ENCODE assay signal across 36 cellular contexts in genomic region chr3:28868897-28869296, GRCh38.
"Had no signal": no experiment of that assay in that cellular context is flagged by ENCODE, and none has a peak within 500 bp of the region (broad histone marks: within the 10 kb centered on the region; RNA-seq: fewer than 3 reads in every experiment).

No MANE protein-coding gene starts in this region.

- H3K9me3 ChIP-seq: adrenal gland had no signal

- FAIRE-seq: bronchial epithelial cell had no signal

- H3K9me3 Mint-ChIP-seq: T-helper 2 cell treated with Interferon-gamma antibody and Interleukin-4, amounts not matched to agents 5 μg/mL and 100 μg/mL, for 36 hours had no signal

- H3K4me1 Mint-ChIP-seq: activated B cell treated with CpG ODN at 0.5 μM for 24 hours; activated CD4-positive, alpha-beta T cell treated with anti-CD3 and anti-CD28 coated beads, Interleukin-2, amount 10 ng/mL, durations not matched to agents 24 days and 14 days; activated naive CD8-positive, alpha-beta T cell treated with anti-CD3 and anti-CD28 coated beads for 36 hours; activated T-helper 17 cell treated with anti-CD3 and anti-CD28 coated beads, Interleukin-2, amount 50 U/mL, for 72 hours; central memory CD8-positive, alpha-beta T cell had no signal

- H3K27ac Mint-ChIP-seq: activated B cell treated with CpG ODN at 0.5 μM for 24 hours; activated CD4-positive, alpha-beta memory T cell treated with anti-CD3 and anti-CD28 coated beads for 36 hours; activated CD4-positive, alpha-beta T cell treated with anti-CD3 and anti-CD28 coated beads, Interleukin-2, amount 10 ng/mL, durations not matched to agents 24 days and 14 days; activated CD8-positive, alpha-beta T cell treated with anti-CD3 and anti-CD28 coated beads for 36 hours; activated naive CD4-positive, alpha-beta T cell treated with anti-CD3 and anti-CD28 coated beads for 36 hours; activated naive CD4-positive, alpha-beta T cell treated with anti-CD3 and anti-CD28 coated beads, Interleukin-2, amount 50 U/mL, for 72 hours; activated naive CD8-positive, alpha-beta T cell treated with anti-CD3 and anti-CD28 coated beads for 36 hours; activated T-cell treated with anti-CD3 and anti-CD28 coated beads, Interleukin-2, amount 50 U/mL, for 72 hours; activated T-helper 1 cell treated with anti-CD3 and anti-CD28 coated beads, Interleukin-12 subunit alpha, Interleukin-12 subunit beta, Interleukin-2, Interleukin-4 antibody, amounts not matched to agents 30 ng/mL and 10 ng/mL and 1 ng/mL, durations not matched to agents 14 hours and 24 hours and 36 hours; activated T-helper 17 cell treated with anti-CD3 and anti-CD28 coated beads, Interleukin-2, amount 50 U/mL, for 72 hours; brain; T-helper 1 cell treated with Interleukin-12 subunit alpha and Interleukin-12 subunit beta and Interleukin-4 antibody, amounts not matched to agents 30 μg/mL and 1 μg/mL, for 36 hours; T-helper 2 cell treated with Interferon-gamma antibody and Interleukin-4, amounts not matched to agents 5 μg/mL and 100 μg/mL, for 36 hours had no signal

- H3K36me3 ChIP-seq: adrenal gland, cardiac muscle cell had no signal

- DNase-seq: activated B cell treated with CpG ODN at 0.5 μM for 24 hours; activated CD4-positive, alpha-beta memory T cell treated with anti-CD3 and anti-CD28 coated beads for 36 hours; activated CD4-positive, alpha-beta T cell treated with anti-CD3 and anti-CD28 coated beads for 4 hours; activated CD4-positive, alpha-beta T cell treated with anti-CD3 and anti-CD28 coated beads, Interleukin-2, amount 10 ng/mL, durations not matched to agents 24 days and 14 days; activated CD4-positive, alpha-beta T cell treated with anti-CD3 and anti-CD28 coated beads, Interleukin-2, amount 50 U/mL, for 1 hour; activated CD4-positive, alpha-beta T cell treated with anti-CD3 and anti-CD28 coated beads, Interleukin-2, amount 50 U/mL, for 4 hours; activated CD4-positive, CD25-positive, alpha-beta regulatory T cell treated with anti-CD3 and anti-CD28 coated beads, Interleukin-2, amount 50 U/mL, for 72 hours; activated CD8-positive, alpha-beta memory T cell treated with anti-CD3 and anti-CD28 coated beads, Interleukin-2, amount 50 U/mL, for 4 hours; activated CD8-positive, alpha-beta T cell treated with anti-CD3 and anti-CD28 coated beads for 36 hours; activated effector memory CD4-positive, alpha-beta T cell treated with anti-CD3 and anti-CD28 coated beads, Interleukin-2, amount 50 U/mL, for 16 hours; activated gamma-delta T cell treated with Interleukin-2 at 50 U/mL for 16 hours; activated naive CD4-positive, alpha-beta T cell; activated naive CD4-positive, alpha-beta T cell treated with anti-CD3 and anti-CD28 coated beads for 36 hours; activated naive CD4-positive, alpha-beta T cell treated with anti-CD3 and anti-CD28 coated beads, Interleukin-2, amount 50 U/mL, for 16 hours; activated naive CD8-positive, alpha-beta T cell treated with anti-CD3 and anti-CD28 coated beads for 36 hours; activated T-cell treated with anti-CD3 and anti-CD28 coated beads for 4 hours; activated T-cell treated with anti-CD3 and anti-CD28 coated beads, Interleukin-2, amount 50 U/mL, for 1 hour; activated T-cell treated with anti-CD3 and anti-CD28 coated beads, Interleukin-2, amount 50 U/mL, for 4 hours; activated T-cell treated with anti-CD3 and anti-CD28 coated beads, Interleukin-2, amount 50 U/mL, for 72 hours; adrenal gland; amniotic stem cell; aorta; caudate nucleus; cerebellar nuclear complex; T-helper 2 cell; T-helper 9 cell had no signal

- H3K27ac ChIP-seq: adrenal gland, cardiac muscle cell, VCaP had no signal

- H3K27me3 Mint-ChIP-seq: activated B cell treated with CpG ODN at 0.5 μM for 24 hours; activated CD4-positive, alpha-beta memory T cell treated with anti-CD3 and anti-CD28 coated beads for 36 hours; activated CD8-positive, alpha-beta T cell treated with anti-CD3 and anti-CD28 coated beads for 36 hours; activated naive CD8-positive, alpha-beta T cell treated with anti-CD3 and anti-CD28 coated beads for 36 hours; activated T-helper 17 cell treated with anti-CD3 and anti-CD28 coated beads, Interleukin-2, amount 50 U/mL, for 72 hours; brain; central memory CD8-positive, alpha-beta T cell had no signal

- H3K36me3 Mint-ChIP-seq: activated CD4-positive, alpha-beta memory T cell treated with anti-CD3 and anti-CD28 coated beads for 36 hours; activated naive CD8-positive, alpha-beta T cell treated with anti-CD3 and anti-CD28 coated beads for 36 hours had no signal

- H3K4me3 Mint-ChIP-seq: activated B cell treated with CpG ODN at 0.5 μM for 24 hours; activated CD4-positive, alpha-beta memory T cell treated with anti-CD3 and anti-CD28 coated beads for 36 hours; activated CD4-positive, alpha-beta T cell treated with anti-CD3 and anti-CD28 coated beads, Interleukin-2, amount 10 ng/mL, durations not matched to agents 24 days and 14 days; activated CD8-positive, alpha-beta T cell treated with anti-CD3 and anti-CD28 coated beads for 36 hours; activated naive CD4-positive, alpha-beta T cell treated with anti-CD3 and anti-CD28 coated beads for 36 hours; activated naive CD8-positive, alpha-beta T cell treated with anti-CD3 and anti-CD28 coated beads for 36 hours; activated T-cell treated with anti-CD3 and anti-CD28 coated beads, Interleukin-2, amount 50 U/mL, for 4 hours; activated T-cell treated with anti-CD3 and anti-CD28 coated beads, Interleukin-2, amount 50 U/mL, for 72 hours; activated T-helper 1 cell treated with anti-CD3 and anti-CD28 coated beads, Interleukin-12 subunit alpha, Interleukin-12 subunit beta, Interleukin-2, Interleukin-4 antibody, amounts not matched to agents 30 ng/mL and 10 ng/mL and 1 ng/mL, durations not matched to agents 14 hours and 24 hours and 36 hours; activated T-helper 17 cell treated with anti-CD3 and anti-CD28 coated beads, Interleukin-2, amount 50 U/mL, for 72 hours; brain; central memory CD8-positive, alpha-beta T cell; T-helper 1 cell treated with Interleukin-12 subunit alpha and Interleukin-12 subunit beta and Interleukin-4 antibody, amounts not matched to agents 30 μg/mL and 1 μg/mL, for 36 hours; T-helper 2 cell treated with Interferon-gamma antibody and Interleukin-4, amounts not matched to agents 5 μg/mL and 100 μg/mL, for 36 hours had no signal

- ATAC-seq: activated CD8-positive, alpha-beta T cell treated with anti-CD3 and anti-CD28 coated beads for 36 hours; activated naive CD4-positive, alpha-beta T cell treated with anti-CD3 and anti-CD28 coated beads, Interleukin-2, amount 50 U/mL, for 72 hours; activated T-cell treated with anti-CD3 and anti-CD28 coated beads, Interleukin-2, amount 50 U/mL, for 4 hours; activated T-cell treated with anti-CD3 and anti-CD28 coated beads, Interleukin-2, amount 50 U/mL, for 72 hours; activated T-helper 17 cell treated with anti-CD3 and anti-CD28 coated beads, Interleukin-2, amount 50 U/mL, for 72 hours had no signal

- H3K4me3 ChIP-seq: adrenal gland, cardiac muscle cell had no signal

- H3K27me3 ChIP-seq: adrenal gland, cardiac muscle cell had no signal

- H3K4me1 ChIP-seq: adrenal gland had no signal
